8 cellular contexts compared by ENCODE assay signal in the genomic region with DNA sequence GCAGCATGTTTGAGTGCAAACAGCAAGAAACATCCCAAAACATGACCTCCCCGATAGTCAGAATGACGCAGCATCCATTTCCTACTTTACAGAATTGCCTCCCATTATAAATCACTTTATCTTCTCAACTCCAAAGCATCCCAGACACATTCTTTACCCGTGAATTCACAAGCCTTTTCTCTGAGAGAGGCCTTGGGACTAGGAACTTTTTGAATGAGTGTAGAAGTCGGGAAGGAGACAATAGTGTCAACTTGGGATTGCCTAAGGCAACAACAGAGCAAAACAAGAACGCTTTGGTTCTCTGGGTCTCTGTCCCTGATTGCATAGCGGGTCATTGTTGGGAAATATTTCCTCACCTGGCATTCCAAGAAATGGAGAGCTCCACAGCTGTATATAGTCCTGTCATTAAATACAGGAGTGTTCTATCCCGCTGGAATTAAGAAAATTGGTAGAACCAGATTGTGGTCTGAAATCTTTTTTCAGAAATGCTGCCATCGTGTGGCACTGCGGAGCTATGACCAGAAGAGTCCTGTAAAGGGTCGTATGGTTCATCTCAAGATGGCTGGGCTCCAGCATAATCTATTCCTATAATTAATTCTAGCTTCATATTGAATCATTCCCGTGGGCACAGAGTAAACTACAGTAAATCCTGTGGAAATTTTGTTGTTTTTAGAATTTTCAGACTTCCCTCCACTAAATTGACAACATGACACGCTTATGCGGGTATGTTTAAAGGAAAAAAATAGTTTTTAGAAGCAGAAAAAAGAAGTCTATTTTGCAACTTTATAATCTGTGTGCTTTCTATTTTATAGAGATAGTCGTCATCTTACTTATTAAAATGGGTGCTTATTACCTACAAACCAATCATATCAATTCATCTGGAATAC. TPM values are rescaled to one million over a fixed set of nuclear protein-coding genes. Genes with fewer than 3 reads are reported as not detected.
DNase-seq lines count a peak whose midpoint lies in the region; ATAC-seq and TF ChIP-seq lines count a peak whose summit lies in the region.

No MANE protein-coding gene starts in this region.

- H3K4me1 Mint-ChIP-seq in activated CD8-positive, alpha-beta T cell treated with anti-CD3 and anti-CD28 coated beads, Interleukin-2, amount 10 ng/mL, durations not matched to agents 7 days and 5 days (ENCODE audit: low read depth): peaks cover 7% of the 10 kb centered on the region
- peaks cover 23% of the 10 kb centered on the region for H3K4me1 Mint-ChIP-seq in neural progenitor cell

- H2AFZ ChIP-seq in neural progenitor cell (replicated peaks): peak overlapping the region; percentile 98

- H3K4me1 ChIP-seq in foreskin keratinocyte (peaks cover 13% of the 10 kb centered on the region), neural progenitor cell (peaks cover 11% of the 10 kb centered on the region)

- H3K36me3 ChIP-seq in neural progenitor cell: no peaks in the 10 kb centered on the region

- H3K4me3 ChIP-seq in neural progenitor cell: peak overlapping the region; percentile 39

- H3K9me3 ChIP-seq in neural progenitor cell (ENCODE audit: low read depth): no peaks in the 10 kb centered on the region

- H3K9ac ChIP-seq in neural progenitor cell: no peak overlapping the region

- DNase-seq in CMK (ENCODE audit: low read depth): peak; percentile 2
- peak; percentile 16 to 65 for DNase-seq in NCI-H526 (lab: John Stamatoyannopoulos, UW)
- peak; percentile 46 for DNase-seq in activated CD8-positive, alpha-beta T cell treated with anti-CD3 and anti-CD28 coated beads, Interleukin-2, amount 10 ng/mL, durations not matched to agents 7 days and 5 days
- peak; percentile 97 to 100 for DNase-seq in foreskin keratinocyte
- DNase-seq in neural progenitor cell (ENCODE audit: low spot score): peak; percentile 69
- DNase-seq in stimulated activated naive CD4-positive, alpha-beta T cell treated with Interleukin-2 at 50 U/mL for 16 hours (lab: John Stamatoyannopoulos, UW): no peak

- peak overlapping the region; percentile 70 for H3K4me2 ChIP-seq in neural progenitor cell

- H3F3A ChIP-seq in neural progenitor cell (ENCODE audit: low read depth): peaks cover 8% of the 10 kb centered on the region

- no peaks in the 10 kb centered on the region for H3K36me3 Mint-ChIP-seq in activated CD8-positive, alpha-beta T cell treated with anti-CD3 and anti-CD28 coated beads, Interleukin-2, amount 10 ng/mL, durations not matched to agents 7 days and 5 days (ENCODE audit: low read depth)
- no peaks in the 10 kb centered on the region for H3K36me3 Mint-ChIP-seq in neural progenitor cell

- no peaks in the 10 kb centered on the region for H3K9me3 Mint-ChIP-seq in activated CD8-positive, alpha-beta T cell treated with anti-CD3 and anti-CD28 coated beads, Interleukin-2, amount 10 ng/mL, durations not matched to agents 7 days and 5 days (ENCODE audit: insufficient read depth)
- H3K9me3 Mint-ChIP-seq in neural progenitor cell: no peaks in the 10 kb centered on the region

- no peak overlapping the region for H3K27ac Mint-ChIP-seq in activated CD8-positive, alpha-beta T cell treated with anti-CD3 and anti-CD28 coated beads, Interleukin-2, amount 10 ng/mL, durations not matched to agents 7 days and 5 days
- no peak overlapping the region for H3K27ac Mint-ChIP-seq in neural progenitor cell

- H3K27me3 Mint-ChIP-seq in activated CD8-positive, alpha-beta T cell treated with anti-CD3 and anti-CD28 coated beads, Interleukin-2, amount 10 ng/mL, durations not matched to agents 7 days and 5 days (ENCODE audit: low read depth): peaks cover 41% of the 10 kb centered on the region
- peaks cover 4% of the 10 kb centered on the region for H3K27me3 Mint-ChIP-seq in neural progenitor cell (ENCODE audit: insufficient read depth, low read depth)

- TF ChIP-seq CTCF in foreskin keratinocyte (conservative IDR thresholded peaks at IDR 0.05): peak; percentile 89
- TF ChIP-seq CTCF in neural progenitor cell (IDR thresholded peaks at IDR 0.05): peak; percentile 90

- no peak overlapping the region for H3K4me3 Mint-ChIP-seq in activated CD8-positive, alpha-beta T cell treated with anti-CD3 and anti-CD28 coated beads, Interleukin-2, amount 10 ng/mL, durations not matched to agents 7 days and 5 days
- no peak overlapping the region for H3K4me3 Mint-ChIP-seq in neural progenitor cell

- H3K27me3 ChIP-seq in foreskin keratinocyte (no peaks in the 10 kb centered on the region), neural progenitor cell (no peaks in the 10 kb centered on the region)

- peak; percentile 65 for ATAC-seq in GM19025 (IDR thresholded peaks at IDR 0.05; ENCODE audit: low read depth, unreplicated experiment)
- peak; percentile 71 for ATAC-seq in HG03342 (IDR thresholded peaks at IDR 0.05; ENCODE audit: unreplicated experiment)
- peak; percentile 69 for ATAC-seq in activated CD8-positive, alpha-beta T cell treated with anti-CD3 and anti-CD28 coated beads, Interleukin-2, amount 10 ng/mL, durations not matched to agents 7 days and 5 days
- peak; percentile 94 for ATAC-seq in foreskin keratinocyte

- no peaks in the 10 kb centered on the region for H4K20me1 ChIP-seq in neural progenitor cell (ENCODE audit: low read depth)

- no peaks in the 10 kb centered on the region for H3K79me2 ChIP-seq in neural progenitor cell (ENCODE audit: low read depth)

- CTCF ChIA-PET in activated CD8-positive, alpha-beta T cell treated with anti-CD3 and anti-CD28 coated beads, Interleukin-2, amount 10 ng/mL, durations not matched to agents 7 days and 5 days (lab: Charles Lee): interaction anchor here (0.6 to 2.7 kb wide), 19 partner anchors 10 to 559 kb away, joined by 3 to 21 read pairs (median 6); no protein-coding TSS in a partner anchor

- H3K27ac ChIP-seq in foreskin keratinocyte (no peak overlapping the region), neural progenitor cell (no peak overlapping the region)

- POLR2A ChIA-PET in activated CD8-positive, alpha-beta T cell treated with anti-CD3 and anti-CD28 coated beads, Interleukin-2, amount 10 ng/mL, durations not matched to agents 7 days and 5 days (lab: Charles Lee): no interaction called here

RNA-seq across cellular contexts. Expression of gene SPP1, which starts 2.0 kb away (rescaled TPM):
- not detected for total RNA-seq in activated CD8-positive, alpha-beta T cell treated with anti-CD3 and anti-CD28 coated beads, Interleukin-2, amount 10 ng/mL, durations not matched to agents 7 days and 5 days
- 0.17 and 0.18 TPM in 2 replicates for total RNA-seq in foreskin keratinocyte
- 0.21 and 0.24 TPM in 2 replicates for polyA plus RNA-seq in foreskin keratinocyte
- total RNA-seq in neural progenitor cell (ENCODE audit: low replicate concordance): 0.54 and 1.1 TPM in 2 replicates

RNA-seq across cellular contexts. Expression of gene PKD2, which starts 33.9 kb away (rescaled TPM):
- total RNA-seq in activated CD8-positive, alpha-beta T cell treated with anti-CD3 and anti-CD28 coated beads, Interleukin-2, amount 10 ng/mL, durations not matched to agents 7 days and 5 days: 1 to 10 TPM; 7.4 to 7.7 TPM
- total RNA-seq in foreskin keratinocyte: 22.9 and 26.5 TPM in 2 replicates
- polyA plus RNA-seq in foreskin keratinocyte: 4.8 and 5.9 TPM in 2 replicates
- total RNA-seq in neural progenitor cell (ENCODE audit: low replicate concordance): 36.0 and 40.4 TPM in 2 replicates
